ENCODE assay signal across 8 cellular contexts in genomic region chr19:57599761-57600383, GRCh38. TPM values are rescaled to one million over a fixed set of nuclear protein-coding genes. Genes with fewer than 3 reads are reported as not detected.
DNase-seq lines count a peak whose midpoint lies in the region; TF ChIP-seq lines count a peak whose summit lies in the region.

Gene ZNF530 (plus strand): TSS chr19:57599885. CDS start chr19:57604346, 4,461 bp downstream.

- peak within 1 kb of the TSS; percentile 89 for H3K9ac ChIP-seq in NT2/D1 (ENCODE audit: insufficient read length, low read depth)

- DNase-seq in CMK (ENCODE audit: low read depth): peak; percentile 93
- peak; percentile 93 for DNase-seq in GM20000 (ENCODE audit: low spot score)
- DNase-seq in HT1080 (ENCODE audit: low read depth): peak; percentile 85
- DNase-seq in NT2/D1 (ENCODE audit: low read depth, low spot score): peak; percentile 78
- peak; percentile 85 for DNase-seq in activated CD8-positive, alpha-beta memory T cell treated with anti-CD3 and anti-CD28 coated beads, Interleukin-2, amount 50 U/mL, for 4 hours
- peak; percentile 90 for DNase-seq in epidermal melanocyte (ENCODE audit: insufficient read length, low spot score)
- DNase-seq in midbrain (lab: John Stamatoyannopoulos, UW): peak; percentile 93
- peak; percentile 78 to 80 for DNase-seq in stimulated activated CD8-positive, alpha-beta memory T cell treated with anti-CD3 and anti-CD28 coated beads, Interleukin-15, amount 100 ng/mL, for 48 hours (ENCODE audit: low read depth in 2 of 2)

- H3K4me1 ChIP-seq in NT2/D1 (ENCODE audit: insufficient read depth, insufficient read length): no peaks in the 10 kb centered on the region

- no peak for TF ChIP-seq CTCF in GM20000 (IDR thresholded peaks at IDR 0.05; ENCODE audit: extremely low read depth, missing control alignments)

- peaks cover 30% of the 10 kb centered on the region for H3K36me3 ChIP-seq in NT2/D1 (ENCODE audit: insufficient read depth, insufficient read length, low read length)

- H3K9me3 ChIP-seq in NT2/D1 (ENCODE audit: insufficient read depth, low read length): no peaks in the 10 kb centered on the region

- H3K4me3 ChIP-seq in NT2/D1 (ENCODE audit: insufficient read length, low read depth): peak within 1 kb of the TSS; percentile 89

- no peaks in the 10 kb centered on the region for H3K27me3 ChIP-seq in NT2/D1 (ENCODE audit: insufficient read depth, insufficient read length)

RNA-seq across cellular contexts. Expression of gene ZNF530, which starts in this region (rescaled TPM):
- 22.0 and 30.3 TPM in 2 replicates for total RNA-seq in HT1080 (2014; rRNA removed; shearing (Covaris generic))
- polyA plus RNA-seq in HT1080 (2015; cell fraction: cytosol; rRNA removed): 7.8 and 9.4 TPM in 2 replicates
- polyA plus RNA-seq in HT1080 (2015; cell fraction: nucleus; rRNA removed): 5.6 and 7.8 TPM in 2 replicates

Comparison
In these comparisons a context has a peak if more than half of its experiments do, and no peak if none do; other contexts are left out.
1. Peak in every context shown above with its lines: DNase-seq and H3K4me3 ChIP-seq.